Comparison of ENCODE assay signal across 1 cellular context in genomic region chr6:148971027-148971927, GRCh38.
TF ChIP-seq lines count a peak whose summit lies in the region.

No MANE protein-coding gene starts in this region.

TF ChIP-seq in HEK293, 187 proteins besides CTCF, POLR2A, EP300 and RAD21 (continued from another document):
- TF ChIP-seq REST (tag by site-specific recombination; IDR thresholded peaks at IDR 0.05), result peak; percentile 69
